14 cellular contexts compared by ENCODE assay signal in the genomic region with DNA sequence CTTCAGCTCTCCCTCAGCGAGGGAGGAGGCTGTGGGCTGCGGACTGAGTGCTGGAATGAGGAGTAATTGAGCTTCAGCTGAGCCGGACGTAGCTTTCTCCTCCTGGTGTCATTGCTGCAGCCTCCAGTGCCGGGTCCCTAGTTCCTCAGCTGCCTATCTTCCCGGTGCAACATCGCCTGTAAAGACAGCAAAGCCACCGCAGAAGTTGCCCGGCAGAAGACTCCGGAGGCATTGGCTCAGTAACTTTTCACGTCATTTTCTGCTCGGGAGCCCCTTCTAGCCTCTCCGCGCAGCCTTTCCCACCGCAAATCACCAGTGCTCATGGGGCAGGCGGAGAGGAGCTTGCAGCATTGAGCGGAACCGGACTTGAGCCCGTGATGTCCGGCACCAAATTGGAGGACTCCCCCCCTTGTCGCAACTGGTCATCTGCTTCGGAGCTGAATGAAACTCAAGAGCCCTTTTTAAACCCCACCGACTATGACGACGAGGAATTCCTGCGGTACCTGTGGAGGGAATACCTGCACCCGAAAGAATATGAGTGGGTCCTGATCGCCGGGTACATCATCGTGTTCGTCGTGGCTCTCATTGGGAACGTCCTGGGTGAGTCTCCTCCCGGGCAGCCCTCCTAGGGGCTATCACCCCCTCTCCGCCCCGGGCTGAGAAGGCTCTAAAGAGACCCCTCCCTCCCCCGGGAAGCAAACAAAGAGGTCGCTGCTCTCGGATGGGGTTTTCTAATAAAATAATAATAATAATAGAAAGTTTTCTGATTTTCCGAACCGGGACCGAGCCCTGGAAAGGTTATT. TPM values are rescaled to one million over a fixed set of nuclear protein-coding genes. Genes with fewer than 3 reads are reported as not detected.
DNase-seq lines count a peak whose midpoint lies in the region; ATAC-seq and TF ChIP-seq lines count a peak whose summit lies in the region.
"Had no signal": no experiment of that assay in that cellular context is flagged by ENCODE, and none has a peak within 500 bp of the region (broad histone marks: within the 10 kb centered on the region; RNA-seq: fewer than 3 reads in every experiment).

A gene (plus strand): TSS at position 305 of the 803 bp plus-strand sequence. CDS start 73 bp downstream, at position 378.

- ATAC-seq in gastrocnemius medialis (no peak), left colon (no peak), HG02678 (IDR thresholded peaks at IDR 0.05; ENCODE audit: unreplicated experiment) (no peak)
- ATAC-seq: GM12878; stimulated activated effector memory CD8-positive, alpha-beta T cell treated with anti-CD3 and anti-CD28 coated beads, Interleukin-12 subunit alpha, Interleukin-12 subunit beta, amount 100 ng/mL, for 72 hours had no signal

- H3K79me2 ChIP-seq in mammary epithelial cell (ENCODE audit: insufficient read depth, low read length), result no peaks in the 10 kb centered on the region

- DNase-seq in mammary epithelial cell (no peak), iPS-NIHi7 (ENCODE audit: extremely low spot score) (peak; percentile 44), gastrocnemius medialis (no peak), NK-92 (lab: John Stamatoyannopoulos, UW; ENCODE audit: unreplicated experiment) (no peak), left colon (no peak)
- DNase-seq in stimulated activated CD8-positive, alpha-beta memory T cell treated with anti-CD3 and anti-CD28 coated beads, Interleukin-4, amount 100 ng/mL, for 48 hours, result no peak
- DNase-seq: activated CD4-positive, alpha-beta T cell treated with anti-CD3 and anti-CD28 coated beads for 1 hour; COR-L47; MV-4-11 had no signal

- no TSS peak for BruUV-seq in mammary epithelial cell (replicated peaks; lab: Mats Ljungman, UMichigan)

- H3K4me3 ChIP-seq in HUES64 (ENCODE audit: low read length) (peak within 1 kb of the TSS; percentile 50), mammary epithelial cell (replicated peaks in 1 of 3; ENCODE audit: insufficient read depth in 1 of 3, low read depth in 2 of 3, low read length in 3 of 3) (no peak within 1 kb of the TSS), gastrocnemius medialis (peak within 1 kb of the TSS; percentile 36 to 55 (median 43))
- H3K4me3 ChIP-seq: GM12878 had no signal

- H3K9ac ChIP-seq in HUES64 (ENCODE audit: low read depth, low read length) (no peak within 1 kb of the TSS), mammary epithelial cell (ENCODE audit: insufficient read depth, low read length) (no peak within 1 kb of the TSS)

- CTCF ChIA-PET in mammary epithelial cell (lab: Charles Lee; ENCODE audit: low non-redundant PET), result no interaction called here

- WGBS in HUES64, result 2% methylated on average over 39 of the region's 42 CpGs
- WGBS in mammary epithelial cell (ENCODE audit: low coverage, missing lambda C conversion rate), result 4% methylated on average over 31 of the region's 42 CpGs

- in situ Hi-C loops in mammary epithelial cell (cut with MboI; ENCODE audit: low sequenced_read_pairs in 2 of 2) (no loop called here), gastrocnemius medialis (cut with MboI; ENCODE audit: low sequenced_read_pairs in 4 of 4) (no loop called here)

- H3K27me3 ChIP-seq in HUES64 (ENCODE audit: insufficient read depth, low read length), result peaks cover 43% of the 10 kb centered on the region
- H3K27me3 ChIP-seq in mammary epithelial cell (ENCODE audit: insufficient read depth, low read length), result peaks cover 29% of the 10 kb centered on the region
- H3K27me3 ChIP-seq in gastrocnemius medialis, result peaks cover 23 to 32% (median 26%) of the 10 kb centered on the region in 3 donors

- H3K27ac ChIP-seq in HUES64 (ENCODE audit: low read depth, low read length), result no peak within 1 kb of the TSS
- H3K27ac ChIP-seq in mammary epithelial cell (ENCODE audit: insufficient read depth, low read depth, low read length), result no peak within 1 kb of the TSS
- H3K27ac ChIP-seq in gastrocnemius medialis, result no peak within 1 kb of the TSS

- TF ChIP-seq POLR2A in gastrocnemius medialis (IDR thresholded peaks at IDR 0.05), result no peak

- no peaks in the 10 kb centered on the region for H3K9me3 ChIP-seq in HUES64 (ENCODE audit: insufficient read depth, low read depth, low read length)
- no peaks in the 10 kb centered on the region for H3K9me3 ChIP-seq in mammary epithelial cell (replicated peaks; ENCODE audit: insufficient read depth, low read length)
- no peaks in the 10 kb centered on the region for H3K9me3 ChIP-seq in gastrocnemius medialis

- H4K20me1 ChIP-seq in mammary epithelial cell (ENCODE audit: insufficient read depth, low read length), result no peaks in the 10 kb centered on the region

- peak within 1 kb of the TSS; percentile 12 for H3K4me2 ChIP-seq in mammary epithelial cell (ENCODE audit: insufficient read depth, low read depth, low read length)

- TF ChIP-seq CTCF in mammary epithelial cell (conservative IDR thresholded peaks at IDR 0.05 in 1 of 2, IDR thresholded peaks at IDR 0.05 in 1 of 2; ENCODE audit: extremely low read depth in 1 of 2, insufficient read depth in 1 of 2, low read depth in 1 of 2, low read length in 2 of 2) (no peak), gastrocnemius medialis (IDR thresholded peaks at IDR 0.05 in 4 of 5, conservative IDR thresholded peaks at IDR 0.05 in 1 of 5) (no peak)

- no peaks in the 10 kb centered on the region for H3K4me1 ChIP-seq in HUES64 (ENCODE audit: insufficient read depth, low read length)
- H3K4me1 ChIP-seq in mammary epithelial cell (ENCODE audit: insufficient read depth, low read length), result no peaks in the 10 kb centered on the region
- H3K4me1 ChIP-seq in gastrocnemius medialis, result peaks cover 0 to 8% of the 10 kb centered on the region in 2 donors

- intact Hi-C loops in mammary epithelial cell (cut with micrococcal nuclease), result no loop called here
- intact Hi-C loops in gastrocnemius medialis (cut with DNase I; ENCODE audit: low total_unique reads), result no loop called here
- intact Hi-C loops in left colon (cut with DNase I, micrococcal nuclease), result no loop called here

- H3K36me3 ChIP-seq in HUES64 (ENCODE audit: insufficient read depth, low read length), result no peaks in the 10 kb centered on the region
- no peaks in the 10 kb centered on the region for H3K36me3 ChIP-seq in mammary epithelial cell (ENCODE audit: insufficient read depth, low read length)
- H3K36me3 ChIP-seq in gastrocnemius medialis, result no peaks in the 10 kb centered on the region

- dilution Hi-C loops in mammary epithelial cell (cut with HindIII; ENCODE audit: low sequenced_read_pairs), result no loop called here

- peak within 1 kb of the TSS; percentile 21 for H2AFZ ChIP-seq in mammary epithelial cell (ENCODE audit: low read depth, low read length)

RNA-seq across cellular contexts. Expression of the gene that starts here (rescaled TPM):
- polyA plus RNA-seq in HUES64 (2013, experiment 1 of 2), result not detected
- polyA plus RNA-seq in HUES64 (2013, experiment 2 of 2), result not detected
- not detected for total RNA-seq in mammary epithelial cell
- polyA plus RNA-seq in mammary epithelial cell, result not detected
- polyA minus RNA-seq in mammary epithelial cell, result not detected
- not detected for total RNA-seq in gastrocnemius medialis
- total RNA-seq in left colon, result not detected
- total RNA-seq: GM12878, NCI-H460 had no signal
- polyA plus RNA-seq: GM12878 had no signal

Comparison
In these comparisons a context has a peak if more than half of its experiments do, and no peak if none do; other contexts are left out.
1. H3K4me3 ChIP-seq: peak in HUES64 (single experiment) and gastrocnemius medialis (4 of 4); none in mammary epithelial cell (0 of 3).